In the genomic region with DNA sequence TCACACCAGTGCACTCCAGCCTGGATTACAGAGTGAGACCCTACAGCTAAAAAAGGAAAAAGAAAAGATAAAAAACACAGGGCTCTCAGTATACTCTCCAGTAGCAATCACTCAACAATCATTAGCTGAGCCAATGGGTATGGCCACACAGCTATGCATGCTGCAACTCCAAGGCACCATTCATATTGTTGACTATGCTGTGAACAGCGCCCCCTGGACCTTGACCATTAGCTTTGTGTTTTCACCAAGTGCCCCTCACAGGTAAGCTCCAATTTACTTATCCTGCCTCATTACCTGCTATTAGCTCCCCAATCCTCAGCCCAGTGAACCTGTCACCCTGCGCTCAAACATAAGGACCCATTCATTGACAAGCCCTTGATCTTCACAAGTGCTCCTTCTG, we compare ENCODE assay signal across 27 cellular contexts. TPM values are rescaled to one million over a fixed set of nuclear protein-coding genes. Genes with fewer than 3 reads are reported as not detected.
A peak's percentile ranks its signal among the peaks of the same experiment; 100 is the strongest.
DNase-seq lines count a peak whose midpoint lies in the region; ATAC-seq and TF ChIP-seq lines count a peak whose summit lies in the region.
"Had no signal": no experiment of that assay in that cellular context is flagged by ENCODE, and none has a peak within 500 bp of the region (broad histone marks: within the 10 kb centered on the region; RNA-seq: fewer than 3 reads in every experiment).

No MANE protein-coding gene starts in this region.

- H3K27ac Mint-ChIP-seq in HFFc6 = no peak overlapping the region
- no peak overlapping the region for H3K27ac Mint-ChIP-seq in T-cell
- H3K27ac Mint-ChIP-seq: activated CD4-positive, alpha-beta T cell treated with anti-CD3 and anti-CD28 coated beads, Interleukin-2, amount 10 ng/mL, durations not matched to agents 7 days and 5 days; activated naive CD8-positive, alpha-beta T cell treated with anti-CD3 and anti-CD28 coated beads for 36 hours; activated T-helper 2 cell treated with anti-CD3 and anti-CD28 coated beads, Interferon-gamma antibody, Interleukin-2, Interleukin-4, amounts not matched to agents 10 μg/mL and 5 μg/mL and 100 μg/mL, durations not matched to agents 14 hours and 24 hours and 36 hours had no signal

- H3K4me1 Mint-ChIP-seq in HFFc6 (ENCODE audit: low read depth) (no peaks in the 10 kb centered on the region), T-cell (no peaks in the 10 kb centered on the region)
- H3K4me1 Mint-ChIP-seq: activated CD4-positive, alpha-beta T cell treated with anti-CD3 and anti-CD28 coated beads, Interleukin-2, amount 10 ng/mL, durations not matched to agents 7 days and 5 days; activated naive CD8-positive, alpha-beta T cell treated with anti-CD3 and anti-CD28 coated beads for 36 hours had no signal

- POLR2A ChIA-PET in T-cell (lab: Charles Lee) = no interaction called here

- H3K4me1 ChIP-seq in lower lobe of right lung = no peaks in the 10 kb centered on the region
- H3K4me1 ChIP-seq: ascending aorta, HAP-1, psoas muscle, stomach, tibial artery had no signal

- H3K27me3 Mint-ChIP-seq in HFFc6 (ENCODE audit: insufficient read depth) (peaks cover 33% of the 10 kb centered on the region), T-cell (peaks cover 20 to 28% of the 10 kb centered on the region in 2 donors)

- ATAC-seq in lower lobe of right lung (no peak), T-cell (replicated peaks in 1 of 4) (no peak)
- ATAC-seq: psoas muscle had no signal

- H3K9me3 Mint-ChIP-seq in HFFc6 (no peaks in the 10 kb centered on the region), T-cell (no peaks in the 10 kb centered on the region)
- H3K9me3 Mint-ChIP-seq: activated CD4-positive, alpha-beta T cell treated with anti-CD3 and anti-CD28 coated beads, Interleukin-2, amount 10 ng/mL, durations not matched to agents 7 days and 5 days; activated naive CD8-positive, alpha-beta T cell treated with anti-CD3 and anti-CD28 coated beads for 36 hours; activated T-helper 2 cell treated with anti-CD3 and anti-CD28 coated beads, Interferon-gamma antibody, Interleukin-2, Interleukin-4, amounts not matched to agents 10 μg/mL and 5 μg/mL and 100 μg/mL, durations not matched to agents 14 hours and 24 hours and 36 hours had no signal

- H3K9me3 ChIP-seq in WERI-Rb-1 (ENCODE audit: severe bottlenecking) (no peaks in the 10 kb centered on the region), lower lobe of right lung (no peaks in the 10 kb centered on the region)
- H3K9me3 ChIP-seq: ascending aorta, HAP-1, neutrophil, psoas muscle, stomach, tibial artery had no signal

- H3K27ac ChIP-seq in WERI-Rb-1 (no peak overlapping the region), lower lobe of right lung (no peak overlapping the region)
- H3K27ac ChIP-seq: ascending aorta, dorsolateral prefrontal cortex, neutrophil, psoas muscle, SK-N-MC, stomach, tibial artery, VCaP had no signal

- H3K36me3 Mint-ChIP-seq in HFFc6 (ENCODE audit: low read depth) = no peaks in the 10 kb centered on the region
- H3K36me3 Mint-ChIP-seq in T-cell = no peaks in the 10 kb centered on the region
- H3K36me3 Mint-ChIP-seq: activated naive CD8-positive, alpha-beta T cell treated with anti-CD3 and anti-CD28 coated beads for 36 hours had no signal

- TF ChIP-seq CTCF in GM12873 (IDR thresholded peaks at IDR 0.05; ENCODE audit: insufficient read depth, low read depth, low read length, missing control alignments) (peak; percentile 32), HFFc6 (IDR thresholded peaks at IDR 0.05) (peak; percentile 46; the same call in 1 of the 2 replicates), WERI-Rb-1 (IDR thresholded peaks at IDR 0.05; ENCODE audit: low read depth, low read length) (peak; percentile 72), lower lobe of right lung (IDR thresholded peaks at IDR 0.05) (peak; percentile 7)

- intact Hi-C loops in lower lobe of right lung (cut with DNase I) = no loop called here
- intact Hi-C loops in posterior vena cava (cut with DNase I) = no loop called here

- H3K4me3 ChIP-seq in WERI-Rb-1 (ENCODE audit: low read depth, low read length) = no peak overlapping the region
- H3K4me3 ChIP-seq in lower lobe of right lung = no peak overlapping the region
- H3K4me3 ChIP-seq: ascending aorta, dorsolateral prefrontal cortex, HAP-1, psoas muscle, SK-N-MC, stomach, tibial artery had no signal

- H3K27me3 ChIP-seq in WERI-Rb-1 (ENCODE audit: insufficient read depth, low read depth, severe bottlenecking) = no peaks in the 10 kb centered on the region
- peaks cover 17% of the 10 kb centered on the region for H3K27me3 ChIP-seq in lower lobe of right lung (ENCODE audit: low read depth)
- H3K27me3 ChIP-seq: ascending aorta had no signal

- no peak overlapping the region for H3K4me3 Mint-ChIP-seq in HFFc6
- no peak overlapping the region for H3K4me3 Mint-ChIP-seq in T-cell
- H3K4me3 Mint-ChIP-seq: activated CD4-positive, alpha-beta T cell treated with anti-CD3 and anti-CD28 coated beads, Interleukin-2, amount 10 ng/mL, durations not matched to agents 7 days and 5 days; activated naive CD8-positive, alpha-beta T cell treated with anti-CD3 and anti-CD28 coated beads for 36 hours had no signal

- DNase-seq in HFFc6 = no peak
- peak; percentile 34 for DNase-seq in WERI-Rb-1
- DNase-seq in lower lobe of right lung = no peak
- no peak for DNase-seq in NK-92 (lab: John Stamatoyannopoulos, UW; ENCODE audit: unreplicated experiment)
- DNase-seq in posterior vena cava (ENCODE audit: low spot score) = no peak
- DNase-seq in T-cell = no peak
- DNase-seq: activated CD4-positive, alpha-beta T cell treated with anti-CD3 and anti-CD28 coated beads, Interleukin-2, amount 10 ng/mL, durations not matched to agents 7 days and 5 days; activated CD8-positive, alpha-beta memory T cell treated with anti-CD3 and anti-CD28 coated beads, Interleukin-2, amount 50 U/mL, for 4 hours; activated naive CD8-positive, alpha-beta T cell treated with anti-CD3 and anti-CD28 coated beads for 36 hours; central memory CD4-positive, alpha-beta T cell; dorsolateral prefrontal cortex; kidney glomerular epithelial cell; NCI-H2107; psoas muscle; RPMI8226; stimulated activated CD8-positive, alpha-beta memory T cell treated with anti-CD3 and anti-CD28 coated beads, Interleukin-4, amount 100 ng/mL, for 48 hours; stomach; tibial artery had no signal

- CTCF ChIA-PET in T-cell (lab: Charles Lee) = no interaction called here

- no peaks in the 10 kb centered on the region for H3K36me3 ChIP-seq in WERI-Rb-1
- no peaks in the 10 kb centered on the region for H3K36me3 ChIP-seq in lower lobe of right lung
- H3K36me3 ChIP-seq: ascending aorta, HAP-1, neutrophil, stomach, tibial artery had no signal

RNA-seq across cellular contexts. Expression of a gene that starts 35.8 kb away (rescaled TPM):
- total RNA-seq in HFFc6 (2021; fragmentation: NEBNext Ultra II Directional; extraction: Animal tissue kit (Norgen Biotek cat#: 25700)) = not detected
- total RNA-seq in lower lobe of right lung (not detected), posterior vena cava (not detected), T-cell (under 1 TPM in 3 of 5 donors, not detected in 2; 0.07 to 0.09 (median 0.09) TPM)
- total RNA-seq: activated CD4-positive, alpha-beta T cell treated with anti-CD3 and anti-CD28 coated beads, Interleukin-2, amount 10 ng/mL, durations not matched to agents 7 days and 5 days; activated naive CD8-positive, alpha-beta T cell treated with anti-CD3 and anti-CD28 coated beads for 36 hours; activated T-helper 2 cell treated with anti-CD3 and anti-CD28 coated beads, Interferon-gamma antibody, Interleukin-2, Interleukin-4, amounts not matched to agents 10 μg/mL and 5 μg/mL and 100 μg/mL, durations not matched to agents 14 hours and 24 hours and 36 hours; ascending aorta; endothelial cell of umbilical vein; psoas muscle; skeletal muscle tissue; stomach had no signal

RNA-seq across cellular contexts. Expression of a gene that starts 45.8 kb away (rescaled TPM):
- 1 to 10 TPM in 3 of 6 experiments, under 1 TPM in 2, not detected in 1; 0.07 to 1.9 (median 1.2) TPM for total RNA-seq in HFFc6 (2021; fragmentation: NEBNext Ultra II Directional; extraction: Animal tissue kit (Norgen Biotek cat#: 25700))
- total RNA-seq in lower lobe of right lung (not detected), posterior vena cava (under 1 TPM in 1 of 2 donors, not detected in 1; 0.10 TPM), T-cell (under 1 TPM in 3 of 5 donors, not detected in 2; 0.10 to 0.88 (median 0.85) TPM)
- total RNA-seq: activated CD4-positive, alpha-beta T cell treated with anti-CD3 and anti-CD28 coated beads, Interleukin-2, amount 10 ng/mL, durations not matched to agents 7 days and 5 days; activated naive CD8-positive, alpha-beta T cell treated with anti-CD3 and anti-CD28 coated beads for 36 hours; activated T-helper 2 cell treated with anti-CD3 and anti-CD28 coated beads, Interferon-gamma antibody, Interleukin-2, Interleukin-4, amounts not matched to agents 10 μg/mL and 5 μg/mL and 100 μg/mL, durations not matched to agents 14 hours and 24 hours and 36 hours; ascending aorta; endothelial cell of umbilical vein; psoas muscle; skeletal muscle tissue; stomach had no signal

Comparison
In these comparisons a context has a peak if more than half of its experiments do, and no peak if none do; other contexts are left out.
1. CTCF ChIP-seq: peak in every context shown above with its lines; median percentile 72 in WERI-Rb-1; 46 in HFFc6; 32 in GM12873; 7 in lower lobe of right lung.